ENCODE assay signal across 28 cellular contexts in the genomic region with DNA sequence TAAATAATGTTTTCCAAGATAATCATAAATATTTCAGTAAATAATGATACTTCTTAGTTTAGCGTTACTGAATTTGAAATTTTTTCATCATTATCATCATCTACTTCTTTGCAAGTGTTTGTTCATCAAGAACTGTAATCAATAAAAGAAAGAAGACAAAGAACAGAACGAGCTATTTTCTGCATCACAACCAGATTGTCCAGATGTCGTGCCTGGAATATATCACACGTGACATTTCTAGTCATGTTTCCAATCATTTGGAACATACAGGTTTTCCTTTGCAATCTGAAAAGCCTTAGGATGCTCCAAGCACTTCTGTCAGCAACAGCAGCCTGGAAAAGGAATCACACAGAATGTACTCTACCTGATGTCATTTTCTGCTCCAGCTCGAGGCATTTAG.
"Had no signal": no experiment of that assay in that cellular context is flagged by ENCODE, and none has a peak within 500 bp of the region (broad histone marks: within the 10 kb centered on the region; RNA-seq: fewer than 3 reads in every experiment).

No MANE protein-coding gene starts in this region.

- H3K27ac Mint-ChIP-seq: activated CD4-positive, alpha-beta T cell treated with anti-CD3 and anti-CD28 coated beads, Interleukin-2, amount 10 ng/mL, durations not matched to agents 7 days and 5 days; activated CD8-positive, alpha-beta memory T cell treated with anti-CD3 and anti-CD28 coated beads, Interleukin-2, amount 10 ng/mL, durations not matched to agents 7 days and 5 days; activated CD8-positive, alpha-beta T cell treated with anti-CD3 and anti-CD28 coated beads for 36 hours; activated naive CD8-positive, alpha-beta T cell; dendritic cell treated with granulocyte-macrophage colony-stimulating factor and Interleukin-4, amounts not matched to agents 40 ng/mL and 50 ng/mL, for 4 days; nephron; stimulated activated effector memory CD8-positive, alpha-beta T cell treated with anti-CD3 and anti-CD28 coated beads, Interleukin-12 subunit alpha, Interleukin-12 subunit beta, amount 100 ng/mL, for 72 hours; T-helper 2 cell treated with Interferon-gamma antibody and Interleukin-4, amounts not matched to agents 5 μg/mL and 100 μg/mL, for 36 hours had no signal

- H3K27ac ChIP-seq: adrenal gland, ascending aorta, brain microvascular endothelial cell, right lobe of liver, stomach, suprapubic skin, tibial nerve, WERI-Rb-1 had no signal

- H3K4me1 ChIP-seq: adrenal gland, ascending aorta, right lobe of liver had no signal

- H3K9me3 ChIP-seq: adrenal gland, ascending aorta, right lobe of liver, stomach, suprapubic skin, tibial nerve had no signal

- H3K36me3 ChIP-seq: adrenal gland, ascending aorta, brain microvascular endothelial cell, right lobe of liver, stomach, suprapubic skin, tibial nerve, WERI-Rb-1 had no signal

- ATAC-seq: activated CD8-positive, alpha-beta memory T cell treated with anti-CD3 and anti-CD28 coated beads, Interleukin-2, amount 10 ng/mL, durations not matched to agents 7 days and 5 days; activated CD8-positive, alpha-beta T cell treated with anti-CD3 and anti-CD28 coated beads for 36 hours; left ventricle myocardium superior; right lobe of liver had no signal

- DNase-seq: activated CD4-positive, alpha-beta T cell treated with anti-CD3 and anti-CD28 coated beads, Interleukin-2, amount 10 ng/mL, durations not matched to agents 7 days and 5 days; activated CD4-positive, CD25-positive, alpha-beta regulatory T cell treated with anti-CD3 and anti-CD28 coated beads, Interleukin-2, amount 50 U/mL, for 72 hours; activated CD8-positive, alpha-beta memory T cell treated with anti-CD3 and anti-CD28 coated beads, Interleukin-2, amount 10 ng/mL, durations not matched to agents 7 days and 5 days; activated CD8-positive, alpha-beta T cell treated with anti-CD3 and anti-CD28 coated beads for 36 hours; activated gamma-delta T cell treated with Interleukin-2 at 50 U/mL for 16 hours; activated T-cell treated with anti-CD3 and anti-CD28 coated beads, Interleukin-2, amount 50 U/mL, for 1 hour; adrenal gland; brain microvascular endothelial cell; caudate nucleus; effector CD4-positive, alpha-beta T cell; erythroblast; foreskin melanocyte; kidney glomerular epithelial cell; left ventricle myocardium superior; mammary epithelial cell; midbrain; right lobe of liver; stimulated activated CD4-positive, alpha-beta T cell treated with anti-CD3 and anti-CD28 coated beads, Interleukin-2, amount 100 ng/mL, for 24 hours; stomach; WERI-Rb-1 had no signal

- H3K4me3 ChIP-seq: adrenal gland, ascending aorta, right lobe of liver, stomach, suprapubic skin, tibial nerve had no signal

- H3K27me3 ChIP-seq: adrenal gland, ascending aorta, brain microvascular endothelial cell, right lobe of liver, stomach, suprapubic skin, tibial nerve had no signal
